Comparison of ENCODE assay signal across 1 cellular context in the genomic region with DNA sequence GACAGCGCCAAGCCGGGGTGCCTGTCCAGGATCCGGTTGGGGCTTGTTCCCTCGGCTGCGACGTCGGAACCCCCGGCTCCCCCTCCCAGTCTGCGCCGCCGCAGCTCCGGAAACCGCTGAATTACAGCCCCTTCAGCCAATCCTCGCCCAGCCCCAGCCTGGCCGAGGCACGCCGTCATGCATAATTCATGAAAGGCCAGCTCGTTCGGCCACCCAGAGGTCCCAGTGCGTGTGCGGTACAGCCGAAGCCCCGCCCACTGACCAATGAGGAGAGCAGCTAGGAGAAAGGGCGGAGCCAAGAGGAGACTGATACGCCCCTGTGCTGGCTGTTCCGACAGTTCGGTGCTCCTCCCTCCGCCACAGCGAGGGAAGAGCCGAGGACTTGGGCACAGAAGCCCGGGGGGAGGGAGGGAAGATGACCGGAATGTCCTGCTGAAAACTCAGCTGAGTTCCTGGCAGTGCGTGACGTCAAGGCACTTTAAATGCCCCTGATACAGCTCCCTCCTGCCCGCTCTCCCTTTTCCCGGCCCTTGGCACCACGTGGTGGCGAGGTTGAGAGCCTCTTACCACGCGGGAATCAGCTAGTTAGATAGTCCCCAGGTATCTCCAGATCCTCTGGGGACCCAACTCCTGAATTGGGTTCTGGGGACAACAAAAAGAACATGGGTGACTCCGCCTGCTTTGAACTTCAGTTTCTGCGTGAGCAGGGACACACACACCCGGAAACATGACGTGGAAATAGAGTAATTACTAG.
A peak's percentile ranks its signal among the peaks of the same experiment; 100 is the strongest.
TF ChIP-seq lines count a peak whose summit lies in the region.

A gene (minus strand): TSS at position 62 of the 754 bp plus-strand sequence. CDS start 39,926 bp downstream, outside the sequence.

TF ChIP-seq in GM12878, 131 proteins besides CTCF, POLR2A, EP300 and RAD21 (continued from another document):
- TF ChIP-seq, protein P1, sequence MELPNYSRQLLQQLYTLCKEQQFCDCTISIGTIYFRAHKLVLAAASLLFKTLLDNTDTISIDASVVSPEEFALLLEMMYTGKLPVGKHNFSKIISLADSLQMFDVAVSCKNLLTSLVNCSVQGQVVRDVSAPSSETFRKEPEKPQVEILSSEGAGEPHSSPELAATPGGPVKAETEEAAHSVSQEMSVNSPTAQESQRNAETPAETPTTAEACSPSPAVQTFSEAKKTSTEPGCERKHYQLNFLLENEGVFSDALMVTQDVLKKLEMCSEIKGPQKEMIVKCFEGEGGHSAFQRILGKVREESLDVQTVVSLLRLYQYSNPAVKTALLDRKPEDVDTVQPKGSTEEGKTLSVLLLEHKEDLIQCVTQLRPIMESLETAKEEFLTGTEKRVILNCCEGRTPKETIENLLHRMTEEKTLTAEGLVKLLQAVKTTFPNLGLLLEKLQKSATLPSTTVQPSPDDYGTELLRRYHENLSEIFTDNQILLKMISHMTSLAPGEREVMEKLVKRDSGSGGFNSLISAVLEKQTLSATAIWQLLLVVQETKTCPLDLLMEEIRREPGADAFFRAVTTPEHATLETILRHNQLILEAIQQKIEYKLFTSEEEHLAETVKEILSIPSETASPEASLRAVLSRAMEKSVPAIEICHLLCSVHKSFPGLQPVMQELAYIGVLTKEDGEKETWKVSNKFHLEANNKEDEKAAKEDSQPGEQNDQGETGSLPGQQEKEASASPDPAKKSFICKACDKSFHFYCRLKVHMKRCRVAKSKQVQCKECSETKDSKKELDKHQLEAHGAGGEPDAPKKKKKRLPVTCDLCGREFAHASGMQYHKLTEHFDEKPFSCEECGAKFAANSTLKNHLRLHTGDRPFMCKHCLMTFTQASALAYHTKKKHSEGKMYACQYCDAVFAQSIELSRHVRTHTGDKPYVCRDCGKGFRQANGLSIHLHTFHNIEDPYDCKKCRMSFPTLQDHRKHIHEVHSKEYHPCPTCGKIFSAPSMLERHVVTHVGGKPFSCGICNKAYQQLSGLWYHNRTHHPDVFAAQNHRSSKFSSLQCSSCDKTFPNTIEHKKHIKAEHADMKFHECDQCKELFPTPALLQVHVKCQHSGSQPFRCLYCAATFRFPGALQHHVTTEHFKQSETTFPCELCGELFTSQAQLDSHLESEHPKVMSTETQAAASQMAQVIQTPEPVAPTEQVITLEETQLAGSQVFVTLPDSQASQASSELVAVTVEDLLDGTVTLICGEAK (IDR thresholded peaks at IDR 0.05; ENCODE audit: borderline replicate concordance) = peak; percentile 41; the same call in 1 of the 2 replicates
- TF ChIP-seq, protein P2, sequence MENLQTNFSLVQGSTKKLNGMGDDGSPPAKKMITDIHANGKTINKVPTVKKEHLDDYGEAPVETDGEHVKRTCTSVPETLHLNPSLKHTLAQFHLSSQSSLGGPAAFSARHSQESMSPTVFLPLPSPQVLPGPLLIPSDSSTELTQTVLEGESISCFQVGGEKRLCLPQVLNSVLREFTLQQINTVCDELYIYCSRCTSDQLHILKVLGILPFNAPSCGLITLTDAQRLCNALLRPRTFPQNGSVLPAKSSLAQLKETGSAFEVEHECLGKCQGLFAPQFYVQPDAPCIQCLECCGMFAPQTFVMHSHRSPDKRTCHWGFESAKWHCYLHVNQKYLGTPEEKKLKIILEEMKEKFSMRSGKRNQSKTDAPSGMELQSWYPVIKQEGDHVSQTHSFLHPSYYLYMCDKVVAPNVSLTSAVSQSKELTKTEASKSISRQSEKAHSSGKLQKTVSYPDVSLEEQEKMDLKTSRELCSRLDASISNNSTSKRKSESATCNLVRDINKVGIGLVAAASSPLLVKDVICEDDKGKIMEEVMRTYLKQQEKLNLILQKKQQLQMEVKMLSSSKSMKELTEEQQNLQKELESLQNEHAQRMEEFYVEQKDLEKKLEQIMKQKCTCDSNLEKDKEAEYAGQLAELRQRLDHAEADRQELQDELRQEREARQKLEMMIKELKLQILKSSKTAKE (IDR thresholded peaks at IDR 0.05; ENCODE audit: low read depth, poor library complexity, severe bottlenecking) = peak; percentile 76
- TF ChIP-seq EZH2 (IDR thresholded peaks at IDR 0.05; ENCODE audit: borderline replicate concordance, control insufficient read depth, low read depth, low read length) = no peak
- peak; percentile 69 for TF ChIP-seq SUPT20H (IDR thresholded peaks at IDR 0.05; ENCODE audit: borderline replicate concordance, control insufficient read depth, low read depth, low read length)
- no peak; the same call in 1 of the 2 replicates for TF ChIP-seq RBBP5 (conservative IDR thresholded peaks at IDR 0.05)
- TF ChIP-seq MTA2 (IDR thresholded peaks at IDR 0.05; ENCODE audit: low read depth) = peak; percentile 70; the same call in 1 of the 2 replicates
- TF ChIP-seq CREM (IDR thresholded peaks at IDR 0.05; ENCODE audit: low read depth) = peak; percentile 96
- TF ChIP-seq SRF (IDR thresholded peaks at IDR 0.05; ENCODE audit: low read depth in 2 of 2, low read length in 2 of 2) = peak; percentile 31 to 66; a peak in 1 of 4 replicates
- peak; percentile 9; the same call in 1 of the 2 replicates for TF ChIP-seq NFYA (IDR thresholded peaks at IDR 0.05; ENCODE audit: borderline replicate concordance, low read depth, low read length)
- TF ChIP-seq, protein P3, sequence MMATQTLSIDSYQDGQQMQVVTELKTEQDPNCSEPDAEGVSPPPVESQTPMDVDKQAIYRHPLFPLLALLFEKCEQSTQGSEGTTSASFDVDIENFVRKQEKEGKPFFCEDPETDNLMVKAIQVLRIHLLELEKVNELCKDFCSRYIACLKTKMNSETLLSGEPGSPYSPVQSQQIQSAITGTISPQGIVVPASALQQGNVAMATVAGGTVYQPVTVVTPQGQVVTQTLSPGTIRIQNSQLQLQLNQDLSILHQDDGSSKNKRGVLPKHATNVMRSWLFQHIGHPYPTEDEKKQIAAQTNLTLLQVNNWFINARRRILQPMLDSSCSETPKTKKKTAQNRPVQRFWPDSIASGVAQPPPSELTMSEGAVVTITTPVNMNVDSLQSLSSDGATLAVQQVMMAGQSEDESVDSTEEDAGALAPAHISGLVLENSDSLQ (IDR thresholded peaks at IDR 0.05) = peak; percentile 99
- TF ChIP-seq, protein P4, sequence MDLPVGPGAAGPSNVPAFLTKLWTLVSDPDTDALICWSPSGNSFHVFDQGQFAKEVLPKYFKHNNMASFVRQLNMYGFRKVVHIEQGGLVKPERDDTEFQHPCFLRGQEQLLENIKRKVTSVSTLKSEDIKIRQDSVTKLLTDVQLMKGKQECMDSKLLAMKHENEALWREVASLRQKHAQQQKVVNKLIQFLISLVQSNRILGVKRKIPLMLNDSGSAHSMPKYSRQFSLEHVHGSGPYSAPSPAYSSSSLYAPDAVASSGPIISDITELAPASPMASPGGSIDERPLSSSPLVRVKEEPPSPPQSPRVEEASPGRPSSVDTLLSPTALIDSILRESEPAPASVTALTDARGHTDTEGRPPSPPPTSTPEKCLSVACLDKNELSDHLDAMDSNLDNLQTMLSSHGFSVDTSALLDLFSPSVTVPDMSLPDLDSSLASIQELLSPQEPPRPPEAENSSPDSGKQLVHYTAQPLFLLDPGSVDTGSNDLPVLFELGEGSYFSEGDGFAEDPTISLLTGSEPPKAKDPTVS (IDR thresholded peaks at IDR 0.05; ENCODE audit: low read depth, low read length) = peak; percentile 50; the same call in 1 of the 2 replicates
- TF ChIP-seq CBX3 (IDR thresholded peaks at IDR 0.05; ENCODE audit: borderline replicate concordance, low read depth) = no peak
- TF ChIP-seq ZNF207 (IDR thresholded peaks at IDR 0.05; ENCODE audit: borderline replicate concordance) = peak; percentile 98
- TF ChIP-seq, protein P5, sequence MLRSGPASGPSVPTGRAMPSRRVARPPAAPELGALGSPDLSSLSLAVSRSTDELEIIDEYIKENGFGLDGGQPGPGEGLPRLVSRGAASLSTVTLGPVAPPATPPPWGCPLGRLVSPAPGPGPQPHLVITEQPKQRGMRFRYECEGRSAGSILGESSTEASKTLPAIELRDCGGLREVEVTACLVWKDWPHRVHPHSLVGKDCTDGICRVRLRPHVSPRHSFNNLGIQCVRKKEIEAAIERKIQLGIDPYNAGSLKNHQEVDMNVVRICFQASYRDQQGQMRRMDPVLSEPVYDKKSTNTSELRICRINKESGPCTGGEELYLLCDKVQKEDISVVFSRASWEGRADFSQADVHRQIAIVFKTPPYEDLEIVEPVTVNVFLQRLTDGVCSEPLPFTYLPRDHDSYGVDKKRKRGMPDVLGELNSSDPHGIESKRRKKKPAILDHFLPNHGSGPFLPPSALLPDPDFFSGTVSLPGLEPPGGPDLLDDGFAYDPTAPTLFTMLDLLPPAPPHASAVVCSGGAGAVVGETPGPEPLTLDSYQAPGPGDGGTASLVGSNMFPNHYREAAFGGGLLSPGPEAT (IDR thresholded peaks at IDR 0.05; ENCODE audit: low read depth) = peak; percentile 75; the same call in 1 of the 2 replicates
- TF ChIP-seq NFIC (IDR thresholded peaks at IDR 0.05; ENCODE audit: low read depth, low read length) = no peak
- 0 out of 2 replicates have a peak, but pooled peaks have one; percentile 24 for TF ChIP-seq MYB (IDR thresholded peaks at IDR 0.05; ENCODE audit: borderline replicate concordance, low read depth, low read length)
- peak; percentile 87; the same call in 1 of the 2 replicates for TF ChIP-seq JUNB (IDR thresholded peaks at IDR 0.05)
- 0 out of 2 replicates have a peak, but pooled peaks have one; percentile 8 for TF ChIP-seq CHD1 (IDR thresholded peaks at IDR 0.05; ENCODE audit: low read depth, low read length)
- peak; percentile 85 for TF ChIP-seq RUNX3 (IDR thresholded peaks at IDR 0.05; ENCODE audit: low read length)
- peak; percentile 97 for TF ChIP-seq RB1 (IDR thresholded peaks at IDR 0.05; ENCODE audit: borderline replicate concordance)
- peak; percentile 6 for TF ChIP-seq SIX5 (IDR thresholded peaks at IDR 0.05; ENCODE audit: low read depth, low read length, severe bottlenecking)
- peak; percentile 92 for TF ChIP-seq SREBF1 (IDR thresholded peaks at IDR 0.05; ENCODE audit: low read length)
- no peak for TF ChIP-seq KDM1A (IDR thresholded peaks at IDR 0.05; ENCODE audit: borderline replicate concordance)
- TF ChIP-seq ZNF217 (IDR thresholded peaks at IDR 0.05) = no peak
- peak; percentile 68 for TF ChIP-seq SMAD1 (IDR thresholded peaks at IDR 0.05; ENCODE audit: low read depth, partially characterized antibody)
- TF ChIP-seq, protein P6, sequence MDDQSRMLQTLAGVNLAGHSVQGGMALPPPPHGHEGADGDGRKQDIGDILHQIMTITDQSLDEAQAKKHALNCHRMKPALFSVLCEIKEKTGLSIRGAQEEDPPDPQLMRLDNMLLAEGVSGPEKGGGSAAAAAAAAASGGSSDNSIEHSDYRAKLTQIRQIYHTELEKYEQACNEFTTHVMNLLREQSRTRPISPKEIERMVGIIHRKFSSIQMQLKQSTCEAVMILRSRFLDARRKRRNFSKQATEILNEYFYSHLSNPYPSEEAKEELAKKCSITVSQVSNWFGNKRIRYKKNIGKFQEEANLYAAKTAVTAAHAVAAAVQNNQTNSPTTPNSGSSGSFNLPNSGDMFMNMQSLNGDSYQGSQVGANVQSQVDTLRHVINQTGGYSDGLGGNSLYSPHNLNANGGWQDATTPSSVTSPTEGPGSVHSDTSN (IDR thresholded peaks at IDR 0.05; ENCODE audit: insufficient replicate concordance, low read depth, low read length) = peak; percentile 95
- TF ChIP-seq STAT1 (conservative IDR thresholded peaks at IDR 0.05) = peak; percentile 98
- TF ChIP-seq ZNF24 (IDR thresholded peaks at IDR 0.05) = no peak
- peak; percentile 31; the same call in 1 of the 2 replicates for TF ChIP-seq NRF1 (conservative IDR thresholded peaks at IDR 0.05; ENCODE audit: low read depth, low read length)
- no peak for TF ChIP-seq CHD4 (IDR thresholded peaks at IDR 0.05)
- no peak for TF ChIP-seq GABPA (IDR thresholded peaks at IDR 0.05; ENCODE audit: low read depth)
- TF ChIP-seq ETV6 (conservative IDR thresholded peaks at IDR 0.05 in 1 of 2, IDR thresholded peaks at IDR 0.05 in 1 of 2; ENCODE audit: borderline replicate concordance in 1 of 2, low read depth in 1 of 2) = peak in 1 of 2 experiments; percentile 87; a peak in 2 of 4 replicates
- TF ChIP-seq BACH1 (IDR thresholded peaks at IDR 0.05; ENCODE audit: borderline replicate concordance) = peak; percentile 52; the same call in 1 of the 2 replicates
- TF ChIP-seq, protein P7, sequence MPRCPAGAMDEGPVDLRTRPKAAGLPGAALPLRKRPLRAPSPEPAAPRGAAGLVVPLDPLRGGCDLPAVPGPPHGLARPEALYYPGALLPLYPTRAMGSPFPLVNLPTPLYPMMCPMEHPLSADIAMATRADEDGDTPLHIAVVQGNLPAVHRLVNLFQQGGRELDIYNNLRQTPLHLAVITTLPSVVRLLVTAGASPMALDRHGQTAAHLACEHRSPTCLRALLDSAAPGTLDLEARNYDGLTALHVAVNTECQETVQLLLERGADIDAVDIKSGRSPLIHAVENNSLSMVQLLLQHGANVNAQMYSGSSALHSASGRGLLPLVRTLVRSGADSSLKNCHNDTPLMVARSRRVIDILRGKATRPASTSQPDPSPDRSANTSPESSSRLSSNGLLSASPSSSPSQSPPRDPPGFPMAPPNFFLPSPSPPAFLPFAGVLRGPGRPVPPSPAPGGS (IDR thresholded peaks at IDR 0.05; ENCODE audit: borderline replicate concordance, insufficient read depth, low read depth, low read length, poor library complexity, severe bottlenecking) = peak; percentile 77
- TF ChIP-seq, protein P8, sequence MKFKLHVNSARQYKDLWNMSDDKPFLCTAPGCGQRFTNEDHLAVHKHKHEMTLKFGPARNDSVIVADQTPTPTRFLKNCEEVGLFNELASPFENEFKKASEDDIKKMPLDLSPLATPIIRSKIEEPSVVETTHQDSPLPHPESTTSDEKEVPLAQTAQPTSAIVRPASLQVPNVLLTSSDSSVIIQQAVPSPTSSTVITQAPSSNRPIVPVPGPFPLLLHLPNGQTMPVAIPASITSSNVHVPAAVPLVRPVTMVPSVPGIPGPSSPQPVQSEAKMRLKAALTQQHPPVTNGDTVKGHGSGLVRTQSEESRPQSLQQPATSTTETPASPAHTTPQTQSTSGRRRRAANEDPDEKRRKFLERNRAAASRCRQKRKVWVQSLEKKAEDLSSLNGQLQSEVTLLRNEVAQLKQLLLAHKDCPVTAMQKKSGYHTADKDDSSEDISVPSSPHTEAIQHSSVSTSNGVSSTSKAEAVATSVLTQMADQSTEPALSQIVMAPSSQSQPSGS (IDR thresholded peaks at IDR 0.05; ENCODE audit: low read length) = peak; percentile 71
- TF ChIP-seq CEBPB (IDR thresholded peaks at IDR 0.05; ENCODE audit: borderline replicate concordance in 1 of 2, low read depth in 2 of 2, low read length in 2 of 2) = no peak; a peak in 1 of 4 replicates
- TF ChIP-seq PAX8 (IDR thresholded peaks at IDR 0.05) = no peak
- no peak for TF ChIP-seq HDAC2 (IDR thresholded peaks at IDR 0.05)
- TF ChIP-seq POLR2AphosphoS5 (IDR thresholded peaks at IDR 0.05; ENCODE audit: low read length) = peak; percentile 80; the same call in 1 of the 2 replicates
- peak; percentile 80; the same call in 1 of the 2 replicates for TF ChIP-seq TCF12 (IDR thresholded peaks at IDR 0.05; ENCODE audit: low read depth, low read length)
- peak; percentile 76 for TF ChIP-seq CBFB (IDR thresholded peaks at IDR 0.05; ENCODE audit: low read depth)
- no peak for TF ChIP-seq ZZZ3 (IDR thresholded peaks at IDR 0.05; ENCODE audit: control insufficient read depth, insufficient read length, low read depth)
- TF ChIP-seq JUND (IDR thresholded peaks at IDR 0.05; ENCODE audit: low read depth, low read length) = peak; percentile 100
